14 cellular contexts compared by ENCODE assay signal in genomic region chr10:55449981-55450380, GRCh38.
"Had no signal": no experiment of that assay in that cellular context is flagged by ENCODE, and none has a peak within 500 bp of the region (broad histone marks: within the 10 kb centered on the region; RNA-seq: fewer than 3 reads in every experiment).

No MANE protein-coding gene starts in this region.

- H3K9me3 Mint-ChIP-seq: activated naive CD8-positive, alpha-beta T cell treated with anti-CD3 and anti-CD28 coated beads, Interleukin-2, amount 50 U/mL, for 24 hours had no signal

- H3K4me3 Mint-ChIP-seq: activated naive CD8-positive, alpha-beta T cell treated with anti-CD3 and anti-CD28 coated beads, Interleukin-2, amount 50 U/mL, for 24 hours; activated T-helper 17 cell treated with anti-CD3 and anti-CD28 coated beads, Interleukin-2, amount 50 U/mL, for 72 hours; memory B cell; naive thymus-derived CD8-positive, alpha-beta T cell; stimulated activated effector memory CD8-positive, alpha-beta T cell treated with anti-CD3 and anti-CD28 coated beads, Interleukin-12 subunit alpha, Interleukin-12 subunit beta, amount 100 ng/mL, for 72 hours had no signal

- DNase-seq: activated naive CD4-positive, alpha-beta T cell treated with Interleukin-2 at 50 U/mL for 16 hours; activated naive CD8-positive, alpha-beta T cell treated with anti-CD3 and anti-CD28 coated beads, Interleukin-2, amount 50 U/mL, for 24 hours; aorta; cerebellar nuclear complex; effector CD8-positive, alpha-beta T cell; foreskin melanocyte; left ventricle myocardium superior; naive thymus-derived CD8-positive, alpha-beta T cell had no signal

- H3K27ac Mint-ChIP-seq: activated naive CD8-positive, alpha-beta T cell treated with anti-CD3 and anti-CD28 coated beads, Interleukin-2, amount 50 U/mL, for 24 hours; activated T-helper 17 cell treated with anti-CD3 and anti-CD28 coated beads, Interleukin-2, amount 50 U/mL, for 72 hours; memory B cell; naive thymus-derived CD8-positive, alpha-beta T cell; stimulated activated effector memory CD8-positive, alpha-beta T cell treated with anti-CD3 and anti-CD28 coated beads, Interleukin-12 subunit alpha, Interleukin-12 subunit beta, amount 100 ng/mL, for 72 hours had no signal

- H3K4me1 Mint-ChIP-seq: activated naive CD8-positive, alpha-beta T cell treated with anti-CD3 and anti-CD28 coated beads, Interleukin-2, amount 50 U/mL, for 24 hours; activated T-helper 17 cell treated with anti-CD3 and anti-CD28 coated beads, Interleukin-2, amount 50 U/mL, for 72 hours; memory B cell; naive thymus-derived CD8-positive, alpha-beta T cell; stimulated activated effector memory CD8-positive, alpha-beta T cell treated with anti-CD3 and anti-CD28 coated beads, Interleukin-12 subunit alpha, Interleukin-12 subunit beta, amount 100 ng/mL, for 72 hours had no signal

- H3K36me3 ChIP-seq: neutrophil had no signal

- H3K27me3 Mint-ChIP-seq: activated naive CD8-positive, alpha-beta T cell treated with anti-CD3 and anti-CD28 coated beads, Interleukin-2, amount 50 U/mL, for 24 hours; activated T-helper 17 cell treated with anti-CD3 and anti-CD28 coated beads, Interleukin-2, amount 50 U/mL, for 72 hours; memory B cell; naive thymus-derived CD8-positive, alpha-beta T cell had no signal

- H3K27me3 ChIP-seq: neutrophil had no signal

- H3K36me3 Mint-ChIP-seq: memory B cell; naive thymus-derived CD8-positive, alpha-beta T cell; stimulated activated effector memory CD8-positive, alpha-beta T cell treated with anti-CD3 and anti-CD28 coated beads, Interleukin-12 subunit alpha, Interleukin-12 subunit beta, amount 100 ng/mL, for 72 hours had no signal

- ATAC-seq: activated naive CD8-positive, alpha-beta T cell treated with anti-CD3 and anti-CD28 coated beads, Interleukin-2, amount 50 U/mL, for 24 hours; activated T-helper 17 cell treated with anti-CD3 and anti-CD28 coated beads, Interleukin-2, amount 50 U/mL, for 72 hours; left ventricle myocardium superior; naive thymus-derived CD8-positive, alpha-beta T cell; stimulated activated effector memory CD8-positive, alpha-beta T cell treated with anti-CD3 and anti-CD28 coated beads, Interleukin-12 subunit alpha, Interleukin-12 subunit beta, amount 100 ng/mL, for 72 hours had no signal

- H3K27ac ChIP-seq: epithelial cell of prostate, neutrophil, parathyroid adenoma had no signal

- H3K4me1 ChIP-seq: parathyroid adenoma had no signal

- H3K9me3 ChIP-seq: neutrophil had no signal
